Comparison of ENCODE assay signal across 20 cellular contexts in the genomic region with DNA sequence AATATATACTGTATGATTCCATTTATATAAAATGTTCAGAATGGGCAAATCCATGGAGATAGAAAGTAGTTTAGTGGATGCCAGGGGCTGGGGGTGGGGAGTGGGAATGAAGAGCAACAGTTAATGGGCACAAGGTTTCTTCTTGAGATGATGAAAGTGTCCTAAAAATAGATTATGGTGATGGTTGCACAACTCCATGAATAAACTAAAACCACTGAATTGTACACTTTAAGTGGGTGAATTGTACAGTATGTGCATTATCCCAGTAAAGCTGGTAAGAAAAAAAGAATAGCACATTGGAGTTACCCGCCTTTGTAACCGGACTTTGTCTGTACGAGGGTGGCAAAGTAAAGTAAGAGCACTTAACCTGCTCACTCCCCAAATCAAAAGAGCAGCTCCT. TPM values are rescaled to one million over a fixed set of nuclear protein-coding genes. Genes with fewer than 3 reads are reported as not detected.
DNase-seq lines count a peak whose midpoint lies in the region; ATAC-seq, FAIRE-seq and TF ChIP-seq lines count a peak whose summit lies in the region.
"Had no signal": no experiment of that assay in that cellular context is flagged by ENCODE, and none has a peak within 500 bp of the region (broad histone marks: within the 10 kb centered on the region; RNA-seq: fewer than 3 reads in every experiment).

No MANE protein-coding gene starts in this region.

- H3K4me3 Mint-ChIP-seq in CD14-positive monocyte: peak overlapping the region in 1 of 2 donors; percentile 70
- H3K4me3 Mint-ChIP-seq in T-cell: no peak overlapping the region
- H3K4me3 Mint-ChIP-seq: activated naive CD8-positive, alpha-beta T cell; CD4-positive, CD25-positive, alpha-beta regulatory T cell; central memory CD8-positive, alpha-beta T cell; IgD-negative memory B cell; natural killer cell; T-helper 17 cell had no signal

- H3K79me1 ChIP-seq in mesenchymal stem cell (replicated peaks; ENCODE audit: low read length, poor library complexity, severe bottlenecking): peaks cover 12% of the 10 kb centered on the region

- no peak for FAIRE-seq in bronchial epithelial cell (lab: Jason Lieb, UNC)
- FAIRE-seq: G401.6 had no signal

- peak overlapping the region; percentile 47 for H3K9ac ChIP-seq in mesenchymal stem cell (ENCODE audit: low read length)

- no peaks in the 10 kb centered on the region for H3K27me3 Mint-ChIP-seq in CD14-positive monocyte (ENCODE audit: low read depth in 3 of 3)
- H3K27me3 Mint-ChIP-seq in T-cell: no peaks in the 10 kb centered on the region
- H3K27me3 Mint-ChIP-seq: activated naive CD8-positive, alpha-beta T cell; CD4-positive, CD25-positive, alpha-beta regulatory T cell; central memory CD8-positive, alpha-beta T cell; IgD-negative memory B cell; T-helper 17 cell had no signal

- no peak overlapping the region for H4K91ac ChIP-seq in mesenchymal stem cell (ENCODE audit: low read length)

- intact Hi-C loops in CD14-positive monocyte (cut with micrococcal nuclease): loop anchor here in 1 of 2 donors (5.0 kb wide), 1 partner anchor 34 kb away; a partner anchor contains a TSS

- H2BK15ac ChIP-seq in mesenchymal stem cell (ENCODE audit: low read depth, poor library complexity, severe bottlenecking): no peak overlapping the region

- no peak overlapping the region for H2BK5ac ChIP-seq in mesenchymal stem cell (ENCODE audit: low read depth, low read length, poor library complexity, severe bottlenecking)

- no peak for ATAC-seq in GM19467 (IDR thresholded peaks at IDR 0.05; ENCODE audit: unreplicated experiment)
- ATAC-seq in GM18519 (IDR thresholded peaks at IDR 0.05; ENCODE audit: low FRiP score, unreplicated experiment): no peak
- no peak for ATAC-seq in T-cell (replicated peaks in 1 of 4)
- ATAC-seq: natural killer cell, Panc1, T-helper 17 cell had no signal

- no peak overlapping the region for H2BK120ac ChIP-seq in mesenchymal stem cell (ENCODE audit: low read depth, low read length)

- peak overlapping the region; percentile 6 to 89 (median 82) for H3K27ac Mint-ChIP-seq in CD14-positive monocyte
- H3K27ac Mint-ChIP-seq in T-cell: no peak overlapping the region
- H3K27ac Mint-ChIP-seq: activated naive CD8-positive, alpha-beta T cell; natural killer cell; T-helper 17 cell had no signal

- H2AK5ac ChIP-seq in mesenchymal stem cell (ENCODE audit: low read length, severe bottlenecking): no peak overlapping the region

- H3K4ac ChIP-seq in mesenchymal stem cell (ENCODE audit: low read depth in 1 of 2, low read length in 2 of 2): no peak overlapping the region

- no peak overlapping the region for H2BK12ac ChIP-seq in mesenchymal stem cell (ENCODE audit: low read length in 2 of 2)

- no peaks in the 10 kb centered on the region for H3K9me3 ChIP-seq in mesenchymal stem cell (ENCODE audit: control insufficient read depth, low read length)
- H3K9me3 ChIP-seq: prostate gland, testis had no signal

- no peak overlapping the region for H2AFZ ChIP-seq in mesenchymal stem cell (ENCODE audit: low read depth, low read length)

- peaks cover 66 to 68% of the 10 kb centered on the region in 2 donors for H3K36me3 Mint-ChIP-seq in CD14-positive monocyte
- peaks cover 66% of the 10 kb centered on the region for H3K36me3 Mint-ChIP-seq in T-cell
- H3K36me3 Mint-ChIP-seq: activated naive CD8-positive, alpha-beta T cell had no signal

- H3K36me3 ChIP-seq in bronchial epithelial cell (ENCODE audit: control insufficient read depth, insufficient read depth, low read length) (peaks cover 13% of the 10 kb centered on the region), mesenchymal stem cell (ENCODE audit: control insufficient read depth in 1 of 2, insufficient read depth in 2 of 2, low read depth in 1 of 2, low read length in 2 of 2) (peaks cover 18 to 91% of the 10 kb centered on the region in 2 experiments)

- H3K9me3 Mint-ChIP-seq in CD14-positive monocyte: no peaks in the 10 kb centered on the region
- H3K9me3 Mint-ChIP-seq in T-cell: no peaks in the 10 kb centered on the region
- H3K9me3 Mint-ChIP-seq: CD4-positive, CD25-positive, alpha-beta regulatory T cell; central memory CD8-positive, alpha-beta T cell; natural killer cell had no signal

- H3K14ac ChIP-seq in mesenchymal stem cell (ENCODE audit: low read length in 2 of 2): no peak overlapping the region

- H3K4me1 ChIP-seq in mesenchymal stem cell (ENCODE audit: control insufficient read depth, insufficient read depth, low read depth, low read length): no peaks in the 10 kb centered on the region
- H3K4me1 ChIP-seq: prostate gland had no signal

- peaks cover 46% of the 10 kb centered on the region for H3K4me1 Mint-ChIP-seq in CD14-positive monocyte
- peaks cover 0 to 2% (median 1%) of the 10 kb centered on the region in 3 donors for H3K4me1 Mint-ChIP-seq in T-cell
- H3K4me1 Mint-ChIP-seq: IgD-negative memory B cell had no signal

- no peak for TF ChIP-seq CTCF in CD14-positive monocyte (IDR thresholded peaks at IDR 0.05)
- TF ChIP-seq CTCF in bronchial epithelial cell (IDR thresholded peaks at IDR 0.05; ENCODE audit: insufficient read depth, low read length, severe bottlenecking): no peak

- H3K4me2 ChIP-seq in mesenchymal stem cell (ENCODE audit: low read length, poor library complexity, severe bottlenecking): no peak overlapping the region

- H3K4me3 ChIP-seq in bronchial epithelial cell (ENCODE audit: low read depth, low read length): no peak overlapping the region
- H3K4me3 ChIP-seq in mesenchymal stem cell (ENCODE audit: insufficient read depth in 1 of 2, low read depth in 1 of 2, low read length in 2 of 2): peak overlapping the region in 1 of 2 experiments; percentile 30
- H3K4me3 ChIP-seq: prostate gland, testis had no signal

- H3K27me3 ChIP-seq in bronchial epithelial cell (ENCODE audit: control insufficient read depth, insufficient read depth, low read length): no peaks in the 10 kb centered on the region
- H3K27me3 ChIP-seq in mesenchymal stem cell (ENCODE audit: control insufficient read depth in 1 of 2, insufficient read depth in 1 of 2, low read length in 2 of 2): no peaks in the 10 kb centered on the region
- H3K27me3 ChIP-seq: testis had no signal

- no peak overlapping the region for H3K27ac ChIP-seq in mesenchymal stem cell (ENCODE audit: low read length, poor library complexity, severe bottlenecking)
- H3K27ac ChIP-seq: prostate gland, testis had no signal

- CTCF ChIA-PET in T-cell (lab: Charles Lee): no interaction called here

- DNase-seq in CD14-positive monocyte (ENCODE audit: low spot score): no peak
- peak; percentile 89 for DNase-seq in MV-4-11 (lab: John Stamatoyannopoulos, UW)
- DNase-seq in bronchial epithelial cell (ENCODE audit: low read depth): peak; percentile 20
- peak; percentile 82 for DNase-seq in mesenchymal stem cell
- no peak for DNase-seq in T-cell
- no peak for DNase-seq in CD1c-positive myeloid dendritic cell (ENCODE audit: extremely low spot score)
- DNase-seq: activated CD4-positive, alpha-beta T cell treated with anti-CD3 and anti-CD28 coated beads for 1 hour; CD4-positive, CD25-positive, alpha-beta regulatory T cell; natural killer cell; NCI-H1436; T-helper 17 cell; testis had no signal

- POLR2A ChIA-PET in T-cell (lab: Charles Lee): no interaction called here

- 96% methylated on average over 3 of the region's 3 CpGs for WGBS in mesenchymal stem cell

- no peak overlapping the region for H4K8ac ChIP-seq in mesenchymal stem cell (ENCODE audit: low read length)

- no peak overlapping the region for H3K23ac ChIP-seq in mesenchymal stem cell (ENCODE audit: low read length in 2 of 2)

- no peak overlapping the region for H3K18ac ChIP-seq in mesenchymal stem cell (ENCODE audit: low read depth in 1 of 2, low read length in 2 of 2)

RNA-seq across cellular contexts. Expression of a gene that starts 32.2 kb away (rescaled TPM):
- polyA plus RNA-seq in CD14-positive monocyte: 10 to 100 TPM; 57.7 to 60.0 TPM
- total RNA-seq in bronchial epithelial cell (44.0 and 51.5 TPM in 2 replicates), T-cell (10 to 100 TPM; 30.8 to 38.5 (median 34.7) TPM)
- polyA plus RNA-seq in mesenchymal stem cell (2013, experiment 1 of 2): 54.9 TPM
- polyA plus RNA-seq in mesenchymal stem cell (2013, experiment 2 of 2): 56.0 TPM

RNA-seq across cellular contexts. Expression of a gene that starts 35.1 kb away (rescaled TPM):
- polyA plus RNA-seq in CD14-positive monocyte: 100 to 1,000 TPM; 189 to 228 TPM
- total RNA-seq in bronchial epithelial cell: 50.3 and 64.3 TPM in 2 replicates
- 532 TPM for polyA plus RNA-seq in mesenchymal stem cell (2013, experiment 1 of 2)
- polyA plus RNA-seq in mesenchymal stem cell (2013, experiment 2 of 2): 548 TPM
- total RNA-seq in T-cell: 10 to 100 TPM; 33.1 to 66.7 (median 40.4) TPM

Comparison
In these comparisons a context has a peak if more than half of its experiments do, and no peak if none do; other contexts are left out.
1. DNase-seq: peak in MV-4-11 (single experiment), bronchial epithelial cell (single experiment) and mesenchymal stem cell (single experiment); none in CD14-positive monocyte (single experiment), T-cell (0 of 34) and CD1c-positive myeloid dendritic cell (single experiment).
2. H3K27ac Mint-ChIP-seq: peak in CD14-positive monocyte (7 of 7); none in T-cell (0 of 2).